Comparison of ENCODE assay signal across 14 cellular contexts in the genomic region with DNA sequence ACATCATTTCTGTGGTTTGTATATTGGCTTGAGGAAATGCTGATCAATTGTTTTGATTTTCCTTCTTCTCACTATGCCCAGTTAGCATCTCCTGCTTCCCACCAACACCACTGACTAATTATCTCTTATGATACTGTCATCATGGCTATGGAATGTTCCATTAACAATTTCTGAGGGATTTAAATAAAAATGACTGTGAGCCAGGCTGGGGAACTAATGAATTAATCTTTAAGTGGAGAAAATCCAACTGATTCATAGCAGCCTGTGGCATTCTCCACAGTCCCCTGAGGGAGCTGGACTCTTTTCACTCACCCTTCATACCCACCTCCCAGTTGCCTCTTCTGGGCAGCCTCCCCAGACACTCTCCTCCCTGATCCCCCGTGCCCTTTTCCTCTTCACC.
"Had no signal": no experiment of that assay in that cellular context is flagged by ENCODE, and none has a peak within 500 bp of the region (broad histone marks: within the 10 kb centered on the region; RNA-seq: fewer than 3 reads in every experiment).

No MANE protein-coding gene starts in this region.

- H3K27me3 ChIP-seq: pancreas had no signal

- H3K36me3 ChIP-seq: esophagus muscularis mucosa, pancreas, stomach had no signal

- DNase-seq: activated CD4-positive, alpha-beta T cell treated with anti-CD3 and anti-CD28 coated beads, Interleukin-2, amount 10 ng/mL, durations not matched to agents 24 days and 14 days; activated naive CD4-positive, alpha-beta T cell treated with anti-CD3 and anti-CD28 coated beads, Interleukin-2, amount 50 U/mL, for 16 hours; cerebellar nuclear complex; kidney; pancreas; stomach; T-helper 1 cell had no signal

- H3K4me3 ChIP-seq: esophagus muscularis mucosa, pancreas, stomach had no signal

- H3K36me3 Mint-ChIP-seq: brain had no signal

- FAIRE-seq: frontal cortex, kidney, pancreas, urothelium cell line had no signal

- H3K9me3 ChIP-seq: esophagus muscularis mucosa, pancreas, stomach had no signal

- H3K4me1 ChIP-seq: esophagus muscularis mucosa, pancreas, stomach had no signal

- H3K27ac ChIP-seq: esophagus muscularis mucosa, pancreas, stomach had no signal

- H3K4me3 Mint-ChIP-seq: activated CD4-positive, alpha-beta T cell treated with anti-CD3 and anti-CD28 coated beads, Interleukin-2, amount 10 ng/mL, durations not matched to agents 24 days and 14 days; activated T-helper 17 cell treated with anti-CD3 and anti-CD28 coated beads, Interleukin-2, amount 50 U/mL, for 72 hours; brain; neural crest cell; WTC11 had no signal

- H3K27ac Mint-ChIP-seq: activated CD4-positive, alpha-beta T cell treated with anti-CD3 and anti-CD28 coated beads, Interleukin-2, amount 10 ng/mL, durations not matched to agents 24 days and 14 days; activated T-helper 17 cell treated with anti-CD3 and anti-CD28 coated beads, Interleukin-2, amount 50 U/mL, for 72 hours; brain; WTC11 had no signal

- ATAC-seq: activated T-helper 17 cell treated with anti-CD3 and anti-CD28 coated beads, Interleukin-2, amount 50 U/mL, for 72 hours; pancreas; WTC11 had no signal

- H3K4me1 Mint-ChIP-seq: activated CD4-positive, alpha-beta T cell treated with anti-CD3 and anti-CD28 coated beads, Interleukin-2, amount 10 ng/mL, durations not matched to agents 24 days and 14 days; activated T-helper 17 cell treated with anti-CD3 and anti-CD28 coated beads, Interleukin-2, amount 50 U/mL, for 72 hours; brain had no signal

- H3K9me3 Mint-ChIP-seq: activated CD4-positive, alpha-beta T cell treated with anti-CD3 and anti-CD28 coated beads, Interleukin-2, amount 10 ng/mL, durations not matched to agents 24 days and 14 days; brain; neural crest cell had no signal
